11 cellular contexts compared by ENCODE assay signal in the genomic region with DNA sequence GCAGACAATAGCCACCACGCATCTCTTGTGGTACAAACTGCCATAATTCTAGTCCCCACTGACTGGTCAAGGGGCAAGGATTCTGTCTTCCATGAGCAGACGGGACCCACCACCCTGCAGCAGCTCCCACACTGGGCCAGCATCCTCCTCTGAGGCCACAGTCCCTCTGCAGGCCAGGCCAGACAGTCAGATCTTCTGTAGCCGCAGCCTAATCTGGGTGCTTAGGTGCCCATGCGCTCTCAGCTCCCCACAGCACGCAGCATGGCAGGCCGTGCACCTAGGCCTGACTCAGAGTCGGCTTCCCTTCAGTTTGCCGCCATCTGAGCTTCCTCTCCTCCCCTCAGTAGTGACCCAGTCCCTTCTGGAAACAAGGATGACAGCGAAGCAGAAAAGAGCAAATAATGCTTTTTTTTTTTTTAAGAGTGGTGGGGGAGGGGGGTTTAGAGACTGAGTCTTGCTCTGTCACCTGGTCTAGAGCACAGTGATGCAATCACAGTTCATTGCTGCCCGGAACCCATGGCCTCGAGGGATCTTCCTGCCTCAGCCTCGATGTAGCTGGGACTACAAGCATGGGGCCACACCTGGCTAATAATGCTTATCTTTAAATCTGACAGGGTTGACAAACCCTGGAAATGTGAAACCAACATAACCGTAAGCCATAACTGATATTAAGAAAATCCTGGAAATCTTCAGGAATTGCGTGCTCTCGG. TPM values are rescaled to one million over a fixed set of nuclear protein-coding genes. Genes with fewer than 3 reads are reported as not detected.
"Had no signal": no experiment of that assay in that cellular context is flagged by ENCODE, and none has a peak within 500 bp of the region (broad histone marks: within the 10 kb centered on the region; RNA-seq: fewer than 3 reads in every experiment).

No MANE protein-coding gene starts in this region.

RNA-seq across cellular contexts. Expression of a gene that starts 10.4 kb away (rescaled TPM):
- total RNA-seq: activated CD4-positive, alpha-beta T cell treated with anti-CD3 and anti-CD28 coated beads for 36 hours; activated CD4-positive, alpha-beta T cell treated with anti-CD3 and anti-CD28 coated beads, Interleukin-2, amount 10 ng/mL, durations not matched to agents 7 days and 5 days; activated CD8-positive, alpha-beta memory T cell treated with anti-CD3 and anti-CD28 coated beads, Interleukin-2, amount 10 ng/mL, durations not matched to agents 7 days and 5 days; activated T-cell treated with anti-CD3 and anti-CD28 coated beads, Interleukin-2, amount 50 U/mL, for 72 hours; activated T-helper 17 cell treated with anti-CD3 and anti-CD28 coated beads, Interleukin-2, amount 50 U/mL, for 72 hours; bronchial epithelial cell; cerebellum; RPMI7951; SJCRH30; T-helper 1 cell treated with Interleukin-12 subunit alpha and Interleukin-12 subunit beta and Interleukin-4 antibody, amounts not matched to agents 30 ng/mL and 1 ng/mL, for 36 hours; T-helper 2 cell treated with Interferon-gamma antibody and Interleukin-4, amounts not matched to agents 100 ng/mL and 5 ng/mL, for 36 hours had no signal

RNA-seq across cellular contexts. Expression of a gene that starts 41.3 kb away (rescaled TPM):
- total RNA-seq: SJCRH30 had no signal
